11 cellular contexts compared by ENCODE assay signal in genomic region chr4:100100985-100101384, GRCh38.
DNase-seq lines count a peak whose midpoint lies in the region; ATAC-seq, FAIRE-seq and TF ChIP-seq lines count a peak whose summit lies in the region.
"Had no signal": no experiment of that assay in that cellular context is flagged by ENCODE, and none has a peak within 500 bp of the region (broad histone marks: within the 10 kb centered on the region; RNA-seq: fewer than 3 reads in every experiment).

No MANE protein-coding gene starts in this region.

- H3K9me2 ChIP-seq in MM.1S (replicated peaks; ENCODE audit: insufficient read depth, low read length) = no peaks in the 10 kb centered on the region

- H3K4me3 ChIP-seq in MM.1S (ENCODE audit: low read length) (peak overlapping the region; percentile 11; the same call in 1 of the 2 replicates), mesendoderm (ENCODE audit: low read length) (no peak overlapping the region), suprapubic skin (no peak overlapping the region)
- H3K4me3 ChIP-seq: GM23248, mucosa of descending colon, PC-9 had no signal

- H3K79me1 ChIP-seq in mesendoderm (ENCODE audit: low read length) = no peaks in the 10 kb centered on the region

- H2BK15ac ChIP-seq in mesendoderm (replicated peaks; ENCODE audit: low read depth) = no peak overlapping the region

- H3F3A ChIP-seq in MM.1S (ENCODE audit: insufficient read depth, low read length) = no peaks in the 10 kb centered on the region

- no peak for FAIRE-seq in RCC 7860 (lab: Jason Lieb, UNC)

- no peaks in the 10 kb centered on the region for H4K20me1 ChIP-seq in MM.1S (ENCODE audit: insufficient read depth, low read length)

- no peak for TF ChIP-seq POLR2A in suprapubic skin (IDR thresholded peaks at IDR 0.05)

- no peak overlapping the region for H2BK5ac ChIP-seq in mesendoderm (ENCODE audit: low read length)

- peak; percentile 52 for DNase-seq in MM.1S
- peak; percentile 85 for DNase-seq in mesendoderm
- no peak for DNase-seq in suprapubic skin (ENCODE audit: low spot score in 2 of 2)
- no peak for DNase-seq in RCC 7860 (ENCODE audit: low spot score)
- no peak for DNase-seq in occipital lobe (lab: John Stamatoyannopoulos, UW)
- DNase-seq: GM23248, mucosa of descending colon, PC-9 had no signal

- H3K4me2 ChIP-seq in MM.1S (ENCODE audit: low read depth, low read length) (peak overlapping the region; percentile 55), mesendoderm (ENCODE audit: low read length) (no peak overlapping the region)
- H3K4me2 ChIP-seq: PC-9 had no signal

- no peak overlapping the region for H2AK5ac ChIP-seq in mesendoderm (ENCODE audit: low read length)

- H4K8ac ChIP-seq in mesendoderm (ENCODE audit: low read depth, low read length) = no peak overlapping the region

- no peak overlapping the region for H3K56ac ChIP-seq in mesendoderm (ENCODE audit: low read length)

- TF ChIP-seq CTCF in MM.1S (IDR thresholded peaks at IDR 0.05; ENCODE audit: low read length) (no peak), suprapubic skin (IDR thresholded peaks at IDR 0.05) (no peak)

- H3K9ac ChIP-seq in MM.1S (ENCODE audit: low read length) = no peak overlapping the region
- no peak overlapping the region for H3K9ac ChIP-seq in mesendoderm (ENCODE audit: low read length)
- H3K9ac ChIP-seq: GM23248 had no signal

- ATAC-seq in GM18867 (IDR thresholded peaks at IDR 0.05; ENCODE audit: unreplicated experiment) = peak; percentile 83
- peak; percentile 54 for ATAC-seq in GM21576 (IDR thresholded peaks at IDR 0.05; ENCODE audit: unreplicated experiment)
- ATAC-seq in HG03457 (IDR thresholded peaks at IDR 0.05; ENCODE audit: unreplicated experiment) = no peak
- ATAC-seq: mucosa of descending colon had no signal

- H3K9me3 ChIP-seq in MM.1S (replicated peaks; ENCODE audit: insufficient read depth, low read length) (no peaks in the 10 kb centered on the region), suprapubic skin (no peaks in the 10 kb centered on the region)
- H3K9me3 ChIP-seq: mucosa of descending colon had no signal

- no peak overlapping the region for H4K5ac ChIP-seq in mesendoderm (ENCODE audit: low read length)

- H3K23ac ChIP-seq in mesendoderm (ENCODE audit: low read length) = no peak overlapping the region

- H3K36me3 ChIP-seq in MM.1S (replicated peaks; ENCODE audit: insufficient read depth, low read length) = no peaks in the 10 kb centered on the region
- no peaks in the 10 kb centered on the region for H3K36me3 ChIP-seq in mesendoderm (ENCODE audit: control insufficient read depth, insufficient read depth, low read length)
- H3K36me3 ChIP-seq in suprapubic skin = no peaks in the 10 kb centered on the region

- H3K79me2 ChIP-seq in MM.1S (ENCODE audit: low read length) (no peaks in the 10 kb centered on the region), mesendoderm (ENCODE audit: control insufficient read depth, insufficient read depth, low read length) (no peaks in the 10 kb centered on the region)

- H2BK120ac ChIP-seq in mesendoderm (ENCODE audit: low read depth, low read length) = no peak overlapping the region

- H3K18ac ChIP-seq in mesendoderm (ENCODE audit: low read length) = no peak overlapping the region

- WGBS in mesendoderm (ENCODE audit: extremely low coverage, insufficient coverage, low lambda C conversion rate) = no CpG with 5 or more reads among the region's 3 CpGs
- WGBS in suprapubic skin = 78% methylated on average over 2 of the region's 3 CpGs

- H3K27ac ChIP-seq in MM.1S (ENCODE audit: low read length) (no peak overlapping the region), mesendoderm (ENCODE audit: low read depth, low read length) (no peak overlapping the region), suprapubic skin (no peak overlapping the region)
- H3K27ac ChIP-seq: GM23248, PC-9 had no signal

- no peaks in the 10 kb centered on the region for H3K27me3 ChIP-seq in MM.1S (replicated peaks; ENCODE audit: insufficient read depth, low read length)
- H3K27me3 ChIP-seq in mesendoderm (ENCODE audit: insufficient read depth, low read length, poor library complexity) = no peaks in the 10 kb centered on the region
- H3K27me3 ChIP-seq in suprapubic skin = no peaks in the 10 kb centered on the region

- no peak overlapping the region for H2AFZ ChIP-seq in MM.1S (ENCODE audit: low read length)
- H2AFZ ChIP-seq: GM23248, PC-9 had no signal

- H3K4ac ChIP-seq in mesendoderm (ENCODE audit: low read depth, low read length) = no peak overlapping the region

- no peak for TF ChIP-seq EP300 in suprapubic skin (IDR thresholded peaks at IDR 0.05)

- H3K4me1 ChIP-seq in MM.1S (ENCODE audit: low read length) = peaks cover 22% of the 10 kb centered on the region
- no peaks in the 10 kb centered on the region for H3K4me1 ChIP-seq in mesendoderm (ENCODE audit: control insufficient read depth, low read depth, low read length)
- H3K4me1 ChIP-seq in suprapubic skin = peaks cover 8% of the 10 kb centered on the region

Comparison
In these comparisons a context has a peak if more than half of its experiments do, and no peak if none do; other contexts are left out.
1. DNase-seq: peak in MM.1S (single experiment) and mesendoderm (single experiment); none in suprapubic skin (0 of 2), RCC 7860 (single experiment) and occipital lobe (single experiment).